7 cellular contexts compared by ENCODE assay signal in the genomic region with DNA sequence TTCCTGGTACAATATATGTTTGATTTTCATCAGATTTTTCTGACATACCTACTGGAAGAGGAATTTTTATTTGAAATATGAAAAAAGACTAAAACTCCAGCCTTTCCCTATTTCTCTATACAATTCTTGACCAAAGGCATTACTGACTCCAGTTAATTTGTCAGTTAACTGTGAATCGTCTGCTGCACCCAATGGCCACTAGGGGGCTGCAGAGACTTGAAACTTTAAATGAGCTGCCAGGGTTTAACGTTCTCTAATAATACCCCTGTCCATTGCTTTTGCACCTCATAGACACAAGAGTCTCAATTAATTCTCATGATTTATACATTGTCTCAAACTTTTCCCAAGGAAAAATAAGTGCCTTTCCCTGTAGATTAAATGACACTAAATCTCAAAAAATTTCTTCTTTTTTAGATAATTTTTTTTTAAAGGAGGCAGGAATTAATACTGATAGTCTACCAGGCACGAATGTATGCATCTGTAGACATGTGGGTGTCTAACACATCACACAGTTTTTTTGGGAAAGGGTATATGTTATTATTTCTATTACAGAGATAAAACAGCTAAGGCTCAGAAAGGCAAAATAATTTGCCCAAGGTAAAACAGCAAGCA. TPM values are rescaled to one million over a fixed set of nuclear protein-coding genes. Genes with fewer than 3 reads are reported as not detected.
DNase-seq lines count a peak whose midpoint lies in the region; ATAC-seq and TF ChIP-seq lines count a peak whose summit lies in the region.

No MANE protein-coding gene starts in this region.

- H3K14ac ChIP-seq in IMR-90 (replicated peaks; ENCODE audit: low read depth, low read length) = no peak overlapping the region

- H2BK120ac ChIP-seq in IMR-90 (ENCODE audit: low read depth, low read length) = no peak overlapping the region

- dilution Hi-C loops in IMR-90 (cut with HindIII; ENCODE audit: low sequenced_read_pairs, unreplicated experiment) = no loop called here

- peak; percentile 56 for TF ChIP-seq RAD21 in IMR-90 (IDR thresholded peaks at IDR 0.05; ENCODE audit: low read length)

- H2AK9ac ChIP-seq in IMR-90 (replicated peaks; ENCODE audit: low read depth, low read length, poor library complexity) = no peak overlapping the region

- H4K20me1 ChIP-seq in IMR-90 (ENCODE audit: insufficient read depth, low read length) = no peaks in the 10 kb centered on the region
- H4K20me1 ChIP-seq in OCI-LY3 (ENCODE audit: insufficient read depth, low read length) = no peaks in the 10 kb centered on the region

- no peak overlapping the region for H2BK15ac ChIP-seq in IMR-90 (ENCODE audit: low read depth, low read length)

- peak; percentile 23 for DNase-seq in GM04504 (ENCODE audit: low read depth)
- peak; percentile 54 for DNase-seq in IMR-90
- peak; percentile 15 for DNase-seq in activated T-helper 9 cell treated with anti-CD3 and anti-CD28 coated beads, Interleukin-2, amount 50 U/mL, for 16 hours (ENCODE audit: low read depth)
- DNase-seq in posterior cingulate gyrus = peak; percentile 44 to 94 (median 69)

- H2BK5ac ChIP-seq in IMR-90 (ENCODE audit: low read depth, low read length, poor library complexity, severe bottlenecking) = no peak overlapping the region

- H3K79me2 ChIP-seq in OCI-LY3 (ENCODE audit: low read length) = no peaks in the 10 kb centered on the region

- no peak overlapping the region for H2AK5ac ChIP-seq in IMR-90 (ENCODE audit: low read depth, low read length)

- H3K36me3 ChIP-seq in IMR-90 (ENCODE audit: control insufficient read depth, insufficient read depth, low read length) (no peaks in the 10 kb centered on the region), OCI-LY3 (replicated peaks; ENCODE audit: low read depth, low read length) (no peaks in the 10 kb centered on the region), gastroesophageal sphincter (no peaks in the 10 kb centered on the region)

- ATAC-seq in IMR-90 (ENCODE audit: low read depth) (peak; percentile 50; the same call in 1 of the 2 replicates), gastroesophageal sphincter (no peak), HG03025 (IDR thresholded peaks at IDR 0.05; ENCODE audit: low FRiP score, unreplicated experiment) (no peak)

- H4K91ac ChIP-seq in IMR-90 (ENCODE audit: insufficient read depth, low read depth, low read length) = no peak overlapping the region

- TF ChIP-seq POLR2A in IMR-90 (IDR thresholded peaks at IDR 0.05; ENCODE audit: low read depth, low read length) (no peak), gastroesophageal sphincter (IDR thresholded peaks at IDR 0.05) (no peak)

- TF ChIP-seq CTCF in IMR-90 (conservative IDR thresholded peaks at IDR 0.05; ENCODE audit: low read depth, low read length) (peak; percentile 79), OCI-LY3 (IDR thresholded peaks at IDR 0.05; ENCODE audit: low read depth, low read length) (peak; percentile 91), gastroesophageal sphincter (IDR thresholded peaks at IDR 0.05) (peak; percentile 55 to 82 (median 71))

- H3K4ac ChIP-seq in IMR-90 (ENCODE audit: low read depth, low read length) = no peak overlapping the region

- H2BK20ac ChIP-seq in IMR-90 (ENCODE audit: low read depth, low read length) = no peak overlapping the region

- H3K27ac ChIP-seq in IMR-90 (ENCODE audit: insufficient read depth, low read length) (no peak overlapping the region), OCI-LY3 (ENCODE audit: low read length) (no peak overlapping the region), gastroesophageal sphincter (no peak overlapping the region)

- TF ChIP-seq EP300 in gastroesophageal sphincter (IDR thresholded peaks at IDR 0.05) = no peak

- no peak overlapping the region for H3K9ac ChIP-seq in IMR-90 (ENCODE audit: low read depth, low read length)
- H3K9ac ChIP-seq in OCI-LY3 (ENCODE audit: low read length) = no peak overlapping the region

- H3K9me3 ChIP-seq in IMR-90 (ENCODE audit: control insufficient read depth, insufficient read depth, low read length) (no peaks in the 10 kb centered on the region), OCI-LY3 (ENCODE audit: insufficient read depth, low read length) (no peaks in the 10 kb centered on the region), gastroesophageal sphincter (no peaks in the 10 kb centered on the region)

- POLR2A ChIA-PET in IMR-90 (lab: Charles Lee; ENCODE audit: unreplicated experiment) = no interaction called here

- no peaks in the 10 kb centered on the region for H3K9me1 ChIP-seq in IMR-90 (ENCODE audit: insufficient read depth, low read length)

- H3K18ac ChIP-seq in IMR-90 (ENCODE audit: low read depth, low read length) = no peak overlapping the region

- no peak overlapping the region for H2AFZ ChIP-seq in IMR-90 (replicated peaks; ENCODE audit: low read length, poor library complexity)
- no peak overlapping the region for H2AFZ ChIP-seq in OCI-LY3 (ENCODE audit: low read depth, low read length)

- H3K23ac ChIP-seq in IMR-90 (ENCODE audit: low read depth, low read length) = no peak overlapping the region

- H4K5ac ChIP-seq in IMR-90 (ENCODE audit: low read depth, low read length) = no peak overlapping the region

- H3K79me1 ChIP-seq in IMR-90 (ENCODE audit: low read depth in 1 of 2, low read length in 2 of 2) = no peaks in the 10 kb centered on the region

- CTCF ChIA-PET in IMR-90 (lab: Yijun Ruan, JAX) = interaction anchor here (0.5 to 1.8 kb wide), 6 partner anchors 9 to 807 kb away, joined by 3 to 9 read pairs (median 3); no protein-coding TSS in a partner anchor

- BruUV-seq in IMR-90 (replicated peaks; lab: Mats Ljungman, UMichigan) = no TSS peak

- no peak overlapping the region for H3K4me3 ChIP-seq in IMR-90 (ENCODE audit: insufficient read depth, low read depth, low read length)
- H3K4me3 ChIP-seq in OCI-LY3 (ENCODE audit: low read length) = no peak overlapping the region
- no peak overlapping the region for H3K4me3 ChIP-seq in gastroesophageal sphincter

- intact Hi-C loops in IMR-90 (cut with micrococcal nuclease) (loop anchor here (1.0 to 10.0 kb wide), 4 partner anchors 149 to 966 kb away; no protein-coding TSS in a partner anchor), posterior cingulate gyrus (cut with DNase I) (loop anchor here (5.0 kb wide), 1 partner anchor 626 kb away; no protein-coding TSS in a partner anchor)

- H3K4me1 ChIP-seq in IMR-90 (ENCODE audit: control insufficient read depth, insufficient read depth, low read length) (no peaks in the 10 kb centered on the region), OCI-LY3 (ENCODE audit: low read length) (no peaks in the 10 kb centered on the region), gastroesophageal sphincter (peaks cover 0 to 29% (median 21%) of the 10 kb centered on the region in 3 donors)

- H3K27me3 ChIP-seq in IMR-90 (ENCODE audit: control insufficient read depth, insufficient read depth, low read length) (peaks cover 28% of the 10 kb centered on the region), OCI-LY3 (ENCODE audit: low read depth, low read length) (peaks cover 12% of the 10 kb centered on the region; the same call in 1 of the 2 replicates), gastroesophageal sphincter (peaks cover 83% of the 10 kb centered on the region)

- no peak overlapping the region for H4K8ac ChIP-seq in IMR-90 (ENCODE audit: low read depth in 2 of 2, low read length in 2 of 2)

- H3K56ac ChIP-seq in IMR-90 (ENCODE audit: extremely low read depth, insufficient read depth, low read length) = no peak overlapping the region

- in situ Hi-C loops in IMR-90 (cut with MboI; ENCODE audit: low sequenced_read_pairs) = loop anchor here (10.0 kb wide), 1 partner anchor 192 kb away; no protein-coding TSS in a partner anchor

- 0% methylated on average over 1 of the region's 3 CpGs; no CpG with 5 or more reads in 1 of the 2 experiments for WGBS in IMR-90 (ENCODE audit: extremely low coverage in 2 of 2, insufficient read length in 1 of 2), 2 experiments
- WGBS in gastroesophageal sphincter (ENCODE audit: low coverage in 1 of 2), 2 donors = 23 to 43% methylated on average over 2 to 3 of the region's 3 CpGs

- no peak overlapping the region for H3K4me2 ChIP-seq in IMR-90 (ENCODE audit: low read depth, low read length)
- H3K4me2 ChIP-seq in OCI-LY3 (ENCODE audit: low read length) = no peak overlapping the region

TF ChIP-seq in IMR-90, 13 proteins besides CTCF, POLR2A, EP300 and RAD21:
- TF ChIP-seq MAFK (IDR thresholded peaks at IDR 0.05; ENCODE audit: low read depth, low read length) (no peak), SMC3 (IDR thresholded peaks at IDR 0.05; ENCODE audit: low read depth, low read length) (peak; percentile 62)
TF ChIP-seq in IMR-90: peak in this region for 1.

RNA-seq across cellular contexts. Expression of a gene that starts 1.8 kb away (rescaled TPM):
- total RNA-seq in IMR-90 (2012; rRNA removed) (not detected in 2 replicates), gastroesophageal sphincter (1 to 10 TPM in 2 of 4 donors, under 1 TPM in 2; 0.94 to 1.6 (median 1.1) TPM)
- polyA plus RNA-seq in IMR-90 (2012; rRNA removed) = not detected in 2 replicates
- not detected in 2 replicates for polyA plus RNA-seq in IMR-90 (2012; cell fraction: cytosol; rRNA removed)
- not detected in 2 replicates for polyA plus RNA-seq in IMR-90 (2012; cell fraction: nucleus; rRNA removed; ENCODE audit: low replicate concordance)

Comparison
In these comparisons a context has a peak if more than half of its experiments do, and no peak if none do; other contexts are left out.
1. DNase-seq: peak in every context shown above with its lines; median percentile 69 in posterior cingulate gyrus; 54 in IMR-90; 23 in GM04504; 15 in activated T-helper 9 cell treated with anti-CD3 and anti-CD28 coated beads, Interleukin-2, amount 50 U/mL, for 16 hours.